Comparison of ENCODE assay signal across 16 cellular contexts in genomic region chr7:150754950-150755349, GRCh38. TPM values are rescaled to one million over a fixed set of nuclear protein-coding genes. Genes with fewer than 3 reads are reported as not detected.
DNase-seq lines count a peak whose midpoint lies in the region; ATAC-seq and TF ChIP-seq lines count a peak whose summit lies in the region.
"Had no signal": no experiment of that assay in that cellular context is flagged by ENCODE, and none has a peak within 500 bp of the region (broad histone marks: within the 10 kb centered on the region; RNA-seq: fewer than 3 reads in every experiment).

No MANE protein-coding gene starts in this region.

- H3K27me3 ChIP-seq in skeletal muscle tissue (ENCODE audit: control insufficient read depth in 3 of 3, insufficient read depth in 3 of 3, low read length in 3 of 3) (no peaks in the 10 kb centered on the region), ascending aorta (no peaks in the 10 kb centered on the region)

- peak; percentile 5 for ATAC-seq in HG02759 (IDR thresholded peaks at IDR 0.05; ENCODE audit: unreplicated experiment)
- ATAC-seq in activated naive CD4-positive, alpha-beta T cell treated with anti-CD3 and anti-CD28 coated beads, Interleukin-2, amount 50 U/mL, for 72 hours, result peak; percentile 47 to 62
- no peak for ATAC-seq in HG03469 (IDR thresholded peaks at IDR 0.05; ENCODE audit: unreplicated experiment)
- ATAC-seq: Panc1 had no signal

- H3K4me1 ChIP-seq in skeletal muscle tissue (ENCODE audit: control insufficient read depth in 3 of 3, insufficient read depth in 3 of 3, low read length in 3 of 3) (peaks cover 0 to 7% (median 5%) of the 10 kb centered on the region in 3 donors), ascending aorta (no peaks in the 10 kb centered on the region)
- H3K4me1 ChIP-seq: prostate gland had no signal

- no peaks in the 10 kb centered on the region for H3K36me3 Mint-ChIP-seq in activated naive CD4-positive, alpha-beta T cell treated with anti-CD3 and anti-CD28 coated beads, Interleukin-2, amount 50 U/mL, for 72 hours
- H3K36me3 Mint-ChIP-seq in glutamatergic neuron (ENCODE audit: unreplicated experiment), result no peaks in the 10 kb centered on the region

- H3K4me3 ChIP-seq in skeletal muscle tissue (ENCODE audit: low read length in 3 of 3) (no peak overlapping the region), ascending aorta (no peak overlapping the region)
- H3K4me3 ChIP-seq: prostate gland had no signal

- H3K36me3 ChIP-seq in skeletal muscle tissue (ENCODE audit: control insufficient read depth in 3 of 3, insufficient read depth in 3 of 3, low read length in 3 of 3), result no peaks in the 10 kb centered on the region
- H3K36me3 ChIP-seq in ascending aorta, result no peaks in the 10 kb centered on the region
- H3K36me3 ChIP-seq: prostate gland had no signal

- TF ChIP-seq CTCF in ascending aorta (IDR thresholded peaks at IDR 0.05) (no peak), glutamatergic neuron (IDR thresholded peaks at IDR 0.05; ENCODE audit: partially characterized antibody, unreplicated experiment) (no peak)

- no peaks in the 10 kb centered on the region for H3K9me3 ChIP-seq in skeletal muscle tissue (ENCODE audit: control insufficient read depth in 3 of 3, low read length in 3 of 3)
- no peaks in the 10 kb centered on the region for H3K9me3 ChIP-seq in ascending aorta
- H3K9me3 ChIP-seq: prostate gland had no signal

- H3K27me3 Mint-ChIP-seq in glutamatergic neuron (ENCODE audit: unreplicated experiment), result peaks cover 5% of the 10 kb centered on the region

- intact Hi-C loops in ascending aorta (cut with DNase I), result no loop called here

- no peak overlapping the region for H3K9ac ChIP-seq in skeletal muscle tissue (ENCODE audit: low read depth in 1 of 3, low read length in 3 of 3)

- peak; percentile 18 for DNase-seq in activated CD4-positive, alpha-beta T cell treated with anti-CD3 and anti-CD28 coated beads for 48 hours
- no peak for DNase-seq in activated CD4-positive, alpha-beta T cell treated with anti-CD3 and anti-CD28 coated beads, Interleukin-2, amount 50 U/mL, for 1 hour
- no peak for DNase-seq in activated naive CD4-positive, alpha-beta T cell treated with anti-CD3 and anti-CD28 coated beads, Interleukin-2, amount 50 U/mL, for 72 hours (ENCODE audit: low spot score in 2 of 2)
- DNase-seq in ascending aorta (ENCODE audit: low spot score in 2 of 2), result no peak
- no peak for DNase-seq in glutamatergic neuron
- DNase-seq: kidney, NCI-H1436, SW 1271 had no signal

- peak overlapping the region; percentile 94 to 96 for H3K27ac Mint-ChIP-seq in activated naive CD4-positive, alpha-beta T cell treated with anti-CD3 and anti-CD28 coated beads, Interleukin-2, amount 50 U/mL, for 72 hours
- no peak overlapping the region for H3K27ac Mint-ChIP-seq in glutamatergic neuron (ENCODE audit: unreplicated experiment)

- peak overlapping the region; percentile 47 for H3K27ac ChIP-seq in skeletal muscle tissue (ENCODE audit: low read depth, low read length)
- no peak overlapping the region for H3K27ac ChIP-seq in ascending aorta
- H3K27ac ChIP-seq: epithelial cell of prostate, prostate gland had no signal

- H3K4me1 Mint-ChIP-seq in glutamatergic neuron (ENCODE audit: low read depth, unreplicated experiment), result no peaks in the 10 kb centered on the region

- H3K4me3 Mint-ChIP-seq in glutamatergic neuron (ENCODE audit: unreplicated experiment), result no peak overlapping the region

- H3K9me3 Mint-ChIP-seq in activated naive CD4-positive, alpha-beta T cell treated with anti-CD3 and anti-CD28 coated beads, Interleukin-2, amount 50 U/mL, for 72 hours, result peaks cover 0 to 3% of the 10 kb centered on the region in 2 donors
- no peaks in the 10 kb centered on the region for H3K9me3 Mint-ChIP-seq in glutamatergic neuron (ENCODE audit: unreplicated experiment)

RNA-seq across cellular contexts. Expression of gene GIMAP5, which starts 17.7 kb away (rescaled TPM):
- total RNA-seq in activated naive CD4-positive, alpha-beta T cell treated with anti-CD3 and anti-CD28 coated beads, Interleukin-2, amount 50 U/mL, for 72 hours, result 100 to 1,000 TPM in 1 of 2 donors, 10 to 100 TPM in 1; 73.1 to 115 TPM
- total RNA-seq in skeletal muscle tissue (21.4 TPM), ascending aorta (89.3 TPM), glutamatergic neuron (ENCODE audit: unreplicated experiment) (not detected)
- total RNA-seq: A172, NCI-H460 had no signal

RNA-seq across cellular contexts. Expression of gene GIMAP1, which starts 38.5 kb away (rescaled TPM):
- total RNA-seq in activated naive CD4-positive, alpha-beta T cell treated with anti-CD3 and anti-CD28 coated beads, Interleukin-2, amount 50 U/mL, for 72 hours, result 10 to 100 TPM in 1 of 2 donors, 1 to 10 TPM in 1; 3.1 to 10.7 TPM
- 1.0 TPM for total RNA-seq in skeletal muscle tissue
- 21.2 TPM for total RNA-seq in ascending aorta
- not detected for total RNA-seq in glutamatergic neuron (ENCODE audit: unreplicated experiment)
- total RNA-seq: A172, NCI-H460 had no signal

RNA-seq across cellular contexts. Expression of gene TMEM176B, which starts 45.2 kb away (rescaled TPM):
- total RNA-seq in activated naive CD4-positive, alpha-beta T cell treated with anti-CD3 and anti-CD28 coated beads, Interleukin-2, amount 50 U/mL, for 72 hours, result not detected
- total RNA-seq in skeletal muscle tissue, result 18.3 TPM
- 42.5 TPM for total RNA-seq in ascending aorta
- total RNA-seq in glutamatergic neuron (ENCODE audit: unreplicated experiment), result 0.44 TPM
- total RNA-seq: A172, NCI-H460 had no signal

RNA-seq across cellular contexts. Expression of gene TMEM176A, which starts 45.6 kb away (rescaled TPM):
- total RNA-seq in activated naive CD4-positive, alpha-beta T cell treated with anti-CD3 and anti-CD28 coated beads, Interleukin-2, amount 50 U/mL, for 72 hours, result not detected
- 11.0 TPM for total RNA-seq in skeletal muscle tissue
- 31.5 TPM for total RNA-seq in ascending aorta
- 1.3 TPM for total RNA-seq in glutamatergic neuron (ENCODE audit: unreplicated experiment)
- total RNA-seq: A172 had no signal

Comparison
In these comparisons a context has a peak if more than half of its experiments do, and no peak if none do; other contexts are left out.
1. RNA of gene GIMAP5, which starts 17.7 kb away (total RNA-seq): 73.1 to 115 TPM in activated naive CD4-positive, alpha-beta T cell treated with anti-CD3 and anti-CD28 coated beads, Interleukin-2, amount 50 U/mL, for 72 hours, 89.3 TPM in ascending aorta (single experiment) and 21.4 TPM in skeletal muscle tissue (single experiment); not detected in glutamatergic neuron (single experiment); every median in the first group is over 10 times any median in the second.
2. RNA of gene TMEM176B, which starts 45.2 kb away (total RNA-seq): 42.5 TPM in ascending aorta (single experiment) and 18.3 TPM in skeletal muscle tissue (single experiment); 0.44 TPM in glutamatergic neuron (single experiment) and not detected in activated naive CD4-positive, alpha-beta T cell treated with anti-CD3 and anti-CD28 coated beads, Interleukin-2, amount 50 U/mL, for 72 hours; every median in the first group is over 10 times any median in the second.